In the genomic region with DNA sequence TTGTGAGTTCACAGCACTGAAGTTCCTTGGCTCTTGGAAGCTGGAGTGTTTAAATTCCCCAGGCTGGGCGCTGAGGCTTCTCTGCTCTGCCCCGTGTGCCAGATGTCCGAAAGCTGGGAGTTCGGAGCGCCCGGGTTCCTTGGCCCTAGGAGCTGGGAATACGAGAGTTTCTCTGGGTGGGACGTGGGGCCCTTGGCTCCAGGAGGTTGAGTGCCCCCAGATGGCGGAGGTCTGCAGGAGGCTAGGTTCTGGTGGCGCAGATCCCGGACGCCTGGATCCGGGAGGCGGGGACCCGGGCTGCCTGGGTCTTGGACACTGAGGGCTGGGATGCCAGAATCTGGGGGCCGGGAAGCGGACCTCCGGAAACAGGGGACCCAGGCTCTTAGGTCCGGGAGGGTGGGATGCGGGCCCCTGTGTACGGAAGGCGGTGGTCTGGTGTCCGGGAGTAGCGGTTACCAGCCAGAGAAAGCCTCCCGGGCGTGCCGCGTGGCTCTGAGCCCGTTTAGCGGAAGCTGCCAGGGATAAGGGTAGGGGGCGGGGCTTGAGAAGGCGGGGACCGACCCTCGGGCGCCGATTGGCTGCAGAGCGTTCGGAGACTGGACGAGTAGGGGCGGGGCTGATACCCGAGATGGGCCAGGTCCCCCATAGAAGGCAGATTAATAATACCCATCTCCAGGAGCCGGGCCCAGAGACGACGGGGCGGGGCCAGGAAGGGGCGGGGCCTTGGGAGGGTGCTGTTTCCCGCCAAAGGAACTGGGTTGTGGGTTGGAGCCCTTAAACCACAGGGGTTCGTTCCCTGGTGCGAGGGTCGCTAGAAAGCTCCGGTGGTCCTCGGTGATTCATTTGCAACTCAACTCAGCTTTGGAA, we compare ENCODE assay signal across 1 cellular context.
TF ChIP-seq lines count a peak whose summit lies in the region.

A gene (minus strand): TSS at position 494 of the 867 bp plus-strand sequence. CDS start 629 bp downstream, outside the sequence.

TF ChIP-seq in GM23338, 12 proteins besides CTCF, POLR2A, EP300 and RAD21:
- TF ChIP-seq NANOG (IDR thresholded peaks at IDR 0.05; ENCODE audit: borderline replicate concordance) (no peak), STAT1 (IDR thresholded peaks at IDR 0.05; ENCODE audit: unreplicated experiment) (no peak), ZNF331 (CRISPR knock-in tag; IDR thresholded peaks at IDR 0.05; ENCODE audit: low read depth) (no peak), POLR2AphosphoS5 (IDR thresholded peaks at IDR 0.05; ENCODE audit: low read depth) (peak; percentile 100), ZNF114 (CRISPR knock-in tag; IDR thresholded peaks at IDR 0.05) (no peak), EZH2phosphoT487 (IDR thresholded peaks at IDR 0.05; ENCODE audit: unreplicated experiment) (no peak), CREB1 (CRISPR knock-in tag; IDR thresholded peaks at IDR 0.05; ENCODE audit: low read depth) (no peak), JUNB (IDR thresholded peaks at IDR 0.05; ENCODE audit: unreplicated experiment) (no peak), EZH2 (IDR thresholded peaks at IDR 0.05; ENCODE audit: low read depth, unreplicated experiment) (no peak)
- TF ChIP-seq, protein P1, sequence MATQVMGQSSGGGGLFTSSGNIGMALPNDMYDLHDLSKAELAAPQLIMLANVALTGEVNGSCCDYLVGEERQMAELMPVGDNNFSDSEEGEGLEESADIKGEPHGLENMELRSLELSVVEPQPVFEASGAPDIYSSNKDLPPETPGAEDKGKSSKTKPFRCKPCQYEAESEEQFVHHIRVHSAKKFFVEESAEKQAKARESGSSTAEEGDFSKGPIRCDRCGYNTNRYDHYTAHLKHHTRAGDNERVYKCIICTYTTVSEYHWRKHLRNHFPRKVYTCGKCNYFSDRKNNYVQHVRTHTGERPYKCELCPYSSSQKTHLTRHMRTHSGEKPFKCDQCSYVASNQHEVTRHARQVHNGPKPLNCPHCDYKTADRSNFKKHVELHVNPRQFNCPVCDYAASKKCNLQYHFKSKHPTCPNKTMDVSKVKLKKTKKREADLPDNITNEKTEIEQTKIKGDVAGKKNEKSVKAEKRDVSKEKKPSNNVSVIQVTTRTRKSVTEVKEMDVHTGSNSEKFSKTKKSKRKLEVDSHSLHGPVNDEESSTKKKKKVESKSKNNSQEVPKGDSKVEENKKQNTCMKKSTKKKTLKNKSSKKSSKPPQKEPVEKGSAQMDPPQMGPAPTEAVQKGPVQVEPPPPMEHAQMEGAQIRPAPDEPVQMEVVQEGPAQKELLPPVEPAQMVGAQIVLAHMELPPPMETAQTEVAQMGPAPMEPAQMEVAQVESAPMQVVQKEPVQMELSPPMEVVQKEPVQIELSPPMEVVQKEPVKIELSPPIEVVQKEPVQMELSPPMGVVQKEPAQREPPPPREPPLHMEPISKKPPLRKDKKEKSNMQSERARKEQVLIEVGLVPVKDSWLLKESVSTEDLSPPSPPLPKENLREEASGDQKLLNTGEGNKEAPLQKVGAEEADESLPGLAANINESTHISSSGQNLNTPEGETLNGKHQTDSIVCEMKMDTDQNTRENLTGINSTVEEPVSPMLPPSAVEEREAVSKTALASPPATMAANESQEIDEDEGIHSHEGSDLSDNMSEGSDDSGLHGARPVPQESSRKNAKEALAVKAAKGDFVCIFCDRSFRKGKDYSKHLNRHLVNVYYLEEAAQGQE (IDR thresholded peaks at IDR 0.05; ENCODE audit: unreplicated experiment), result peak; percentile 21
- TF ChIP-seq, protein P2, sequence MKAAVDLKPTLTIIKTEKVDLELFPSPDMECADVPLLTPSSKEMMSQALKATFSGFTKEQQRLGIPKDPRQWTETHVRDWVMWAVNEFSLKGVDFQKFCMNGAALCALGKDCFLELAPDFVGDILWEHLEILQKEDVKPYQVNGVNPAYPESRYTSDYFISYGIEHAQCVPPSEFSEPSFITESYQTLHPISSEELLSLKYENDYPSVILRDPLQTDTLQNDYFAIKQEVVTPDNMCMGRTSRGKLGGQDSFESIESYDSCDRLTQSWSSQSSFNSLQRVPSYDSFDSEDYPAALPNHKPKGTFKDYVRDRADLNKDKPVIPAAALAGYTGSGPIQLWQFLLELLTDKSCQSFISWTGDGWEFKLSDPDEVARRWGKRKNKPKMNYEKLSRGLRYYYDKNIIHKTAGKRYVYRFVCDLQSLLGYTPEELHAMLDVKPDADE (IDR thresholded peaks at IDR 0.05), result peak; percentile 61; the same call in 1 of the 2 replicates
- TF ChIP-seq, protein P3, sequence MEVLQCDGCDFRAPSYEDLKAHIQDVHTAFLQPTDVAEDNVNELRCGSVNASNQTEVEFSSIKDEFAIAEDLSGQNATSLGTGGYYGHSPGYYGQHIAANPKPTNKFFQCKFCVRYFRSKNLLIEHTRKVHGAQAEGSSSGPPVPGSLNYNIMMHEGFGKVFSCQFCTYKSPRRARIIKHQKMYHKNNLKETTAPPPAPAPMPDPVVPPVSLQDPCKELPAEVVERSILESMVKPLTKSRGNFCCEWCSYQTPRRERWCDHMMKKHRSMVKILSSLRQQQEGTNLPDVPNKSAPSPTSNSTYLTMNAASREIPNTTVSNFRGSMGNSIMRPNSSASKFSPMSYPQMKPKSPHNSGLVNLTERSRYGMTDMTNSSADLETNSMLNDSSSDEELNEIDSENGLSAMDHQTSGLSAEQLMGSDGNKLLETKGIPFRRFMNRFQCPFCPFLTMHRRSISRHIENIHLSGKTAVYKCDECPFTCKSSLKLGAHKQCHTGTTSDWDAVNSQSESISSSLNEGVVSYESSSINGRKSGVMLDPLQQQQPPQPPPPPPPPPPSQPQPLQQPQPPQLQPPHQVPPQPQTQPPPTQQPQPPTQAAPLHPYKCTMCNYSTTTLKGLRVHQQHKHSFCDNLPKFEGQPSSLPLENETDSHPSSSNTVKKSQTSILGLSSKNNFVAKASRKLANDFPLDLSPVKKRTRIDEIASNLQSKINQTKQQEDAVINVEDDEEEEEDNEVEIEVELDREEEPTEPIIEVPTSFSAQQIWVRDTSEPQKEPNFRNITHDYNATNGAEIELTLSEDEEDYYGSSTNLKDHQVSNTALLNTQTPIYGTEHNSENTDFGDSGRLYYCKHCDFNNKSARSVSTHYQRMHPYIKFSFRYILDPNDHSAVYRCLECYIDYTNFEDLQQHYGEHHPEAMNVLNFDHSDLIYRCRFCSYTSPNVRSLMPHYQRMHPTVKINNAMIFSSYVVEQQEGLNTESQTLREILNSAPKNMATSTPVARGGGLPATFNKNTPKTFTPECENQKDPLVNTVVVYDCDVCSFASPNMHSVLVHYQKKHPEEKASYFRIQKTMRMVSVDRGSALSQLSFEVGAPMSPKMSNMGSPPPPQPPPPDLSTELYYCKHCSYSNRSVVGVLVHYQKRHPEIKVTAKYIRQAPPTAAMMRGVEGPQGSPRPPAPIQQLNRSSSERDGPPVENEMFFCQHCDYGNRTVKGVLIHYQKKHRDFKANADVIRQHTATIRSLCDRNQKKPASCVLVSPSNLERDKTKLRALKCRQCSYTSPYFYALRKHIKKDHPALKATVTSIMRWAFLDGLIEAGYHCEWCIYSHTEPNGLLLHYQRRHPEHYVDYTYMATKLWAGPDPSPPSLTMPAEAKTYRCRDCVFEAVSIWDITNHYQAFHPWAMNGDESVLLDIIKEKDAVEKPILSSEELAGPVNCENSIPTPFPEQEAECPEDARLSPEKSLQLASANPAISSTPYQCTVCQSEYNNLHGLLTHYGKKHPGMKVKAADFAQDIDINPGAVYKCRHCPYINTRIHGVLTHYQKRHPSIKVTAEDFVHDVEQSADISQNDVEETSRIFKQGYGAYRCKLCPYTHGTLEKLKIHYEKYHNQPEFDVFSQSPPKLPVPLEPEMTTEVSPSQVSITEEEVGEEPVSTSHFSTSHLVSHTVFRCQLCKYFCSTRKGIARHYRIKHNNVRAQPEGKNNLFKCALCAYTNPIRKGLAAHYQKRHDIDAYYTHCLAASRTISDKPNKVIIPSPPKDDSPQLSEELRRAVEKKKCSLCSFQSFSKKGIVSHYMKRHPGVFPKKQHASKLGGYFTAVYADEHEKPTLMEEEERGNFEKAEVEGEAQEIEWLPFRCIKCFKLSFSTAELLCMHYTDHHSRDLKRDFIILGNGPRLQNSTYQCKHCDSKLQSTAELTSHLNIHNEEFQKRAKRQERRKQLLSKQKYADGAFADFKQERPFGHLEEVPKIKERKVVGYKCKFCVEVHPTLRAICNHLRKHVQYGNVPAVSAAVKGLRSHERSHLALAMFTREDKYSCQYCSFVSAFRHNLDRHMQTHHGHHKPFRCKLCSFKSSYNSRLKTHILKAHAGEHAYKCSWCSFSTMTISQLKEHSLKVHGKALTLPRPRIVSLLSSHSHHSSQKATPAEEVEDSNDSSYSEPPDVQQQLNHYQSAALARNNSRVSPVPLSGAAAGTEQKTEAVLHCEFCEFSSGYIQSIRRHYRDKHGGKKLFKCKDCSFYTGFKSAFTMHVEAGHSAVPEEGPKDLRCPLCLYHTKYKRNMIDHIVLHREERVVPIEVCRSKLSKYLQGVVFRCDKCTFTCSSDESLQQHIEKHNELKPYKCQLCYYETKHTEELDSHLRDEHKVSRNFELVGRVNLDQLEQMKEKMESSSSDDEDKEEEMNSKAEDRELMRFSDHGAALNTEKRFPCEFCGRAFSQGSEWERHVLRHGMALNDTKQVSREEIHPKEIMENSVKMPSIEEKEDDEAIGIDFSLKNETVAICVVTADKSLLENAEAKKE (CRISPR knock-in tag; IDR thresholded peaks at IDR 0.05), result no peak
